In the genomic region with DNA sequence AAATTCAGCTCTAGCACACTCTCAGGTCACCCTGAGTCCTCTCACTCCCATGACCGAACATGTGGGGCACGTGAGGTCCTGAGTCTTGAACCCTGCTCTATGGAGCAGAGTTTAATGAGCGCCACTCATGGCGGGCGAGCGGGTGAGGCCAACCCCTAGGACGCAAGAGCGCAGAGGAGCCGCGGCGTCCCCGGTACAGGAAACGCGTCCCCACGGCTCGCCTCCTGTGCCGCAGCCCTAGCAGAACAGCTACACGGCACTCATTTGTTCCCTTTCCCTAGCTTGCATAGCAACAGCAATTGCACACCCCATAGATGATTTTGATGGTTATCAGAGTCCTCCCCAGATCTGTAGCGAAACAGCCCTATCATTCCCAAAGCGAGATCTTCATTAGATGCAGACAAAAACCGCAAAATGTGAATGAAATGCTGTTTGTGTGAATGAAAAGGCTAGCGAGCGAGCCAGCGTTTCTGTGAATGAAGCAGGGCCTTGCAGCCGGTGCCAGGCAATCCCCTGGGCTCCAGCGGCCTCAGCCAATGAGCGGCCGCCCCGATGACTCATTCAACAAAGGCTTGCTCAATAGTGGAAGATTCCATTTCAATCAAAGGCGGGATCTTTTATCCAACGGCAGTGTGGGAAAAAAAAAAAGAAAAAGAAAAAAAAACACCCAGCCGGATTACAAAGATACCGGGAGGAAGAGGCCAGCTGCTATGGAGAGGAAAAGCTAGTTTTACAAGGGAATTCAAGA, we compare ENCODE assay signal across 8 cellular contexts. TPM values are rescaled to one million over a fixed set of nuclear protein-coding genes. Genes with fewer than 3 reads are reported as not detected.
DNase-seq lines count a peak whose midpoint lies in the region; ATAC-seq, FAIRE-seq and TF ChIP-seq lines count a peak whose summit lies in the region.

No MANE protein-coding gene starts in this region.

- H3K4me1 Mint-ChIP-seq in T-helper 17 cell, result peaks cover 13% of the 10 kb centered on the region

- peak overlapping the region; percentile 63 for H3K4me3 Mint-ChIP-seq in T-helper 17 cell

- H3K27ac Mint-ChIP-seq in T-helper 17 cell, result no peak overlapping the region

- peak; percentile 85 for DNase-seq in NCI-H146 (lab: John Stamatoyannopoulos, UW)
- no peak for DNase-seq in T-helper 17 cell
- DNase-seq in cerebellum (ENCODE audit: low spot score), result peak; percentile 93
- peak; percentile 92 for DNase-seq in iPS-NIHi11 (ENCODE audit: low spot score)
- DNase-seq in sciatic nerve (ENCODE audit: low spot score), result peak; percentile 91
- no peak for DNase-seq in GM12891 (ENCODE audit: insufficient read length, low spot score)

- intact Hi-C loops in sciatic nerve (cut with DNase I), result no loop called here

- H3K27me3 Mint-ChIP-seq in T-helper 17 cell, result peaks cover 66% of the 10 kb centered on the region

- FAIRE-seq in GM12891 (lab: Jason Lieb, UNC), result no peak

- no peak for TF ChIP-seq POLR2A in GM12891 (IDR thresholded peaks at IDR 0.05; ENCODE audit: low read depth, low read length)

- peaks cover 3% of the 10 kb centered on the region for H3K36me3 Mint-ChIP-seq in T-helper 17 cell (ENCODE audit: low read depth)

- no peaks in the 10 kb centered on the region for H3K9me3 ChIP-seq in T-helper 17 cell (ENCODE audit: control insufficient read depth, low read length, poor library complexity, severe bottlenecking)

- peak; percentile 47 for ATAC-seq in GM18867 (IDR thresholded peaks at IDR 0.05; ENCODE audit: unreplicated experiment)
- ATAC-seq in T-helper 17 cell, result peak; percentile 51
- peak; percentile 99 for ATAC-seq in sciatic nerve
- ATAC-seq in HG03139 (IDR thresholded peaks at IDR 0.05; ENCODE audit: unreplicated experiment), result no peak

TF ChIP-seq in GM12891, 5 proteins besides CTCF, POLR2A, EP300 and RAD21:
- no peak for TF ChIP-seq PAX5 (IDR thresholded peaks at IDR 0.05; ENCODE audit: insufficient read depth, low read length, severe bottlenecking)
- TF ChIP-seq POLR2AphosphoS5 (IDR thresholded peaks at IDR 0.05; ENCODE audit: low read depth, low read length), result no peak
- TF ChIP-seq TAF1 (IDR thresholded peaks at IDR 0.05; ENCODE audit: low read depth, low read length), result no peak
- no peak for TF ChIP-seq POU2F2 (IDR thresholded peaks at IDR 0.05; ENCODE audit: low read depth, low read length)
- TF ChIP-seq SPI1 (IDR thresholded peaks at IDR 0.05; ENCODE audit: low read depth, low read length), result no peak

RNA-seq across cellular contexts. Expression of gene SHC3, which starts 1.5 kb away (rescaled TPM):
- total RNA-seq in T-helper 17 cell (not detected), cerebellum (28.3 TPM), sciatic nerve (5.3 TPM)
- polyA plus RNA-seq in GM12891 (2012; ENCODE audit: low read depth, missing spikeins), result 0.06 TPM

Comparison
In these comparisons a context has a peak if more than half of its experiments do, and no peak if none do; other contexts are left out.
1. DNase-seq: peak in NCI-H146 (single experiment), cerebellum (single experiment), iPS-NIHi11 (single experiment) and sciatic nerve (single experiment); none in T-helper 17 cell (0 of 3) and GM12891 (single experiment).